8 cellular contexts compared by ENCODE assay signal in the genomic region with DNA sequence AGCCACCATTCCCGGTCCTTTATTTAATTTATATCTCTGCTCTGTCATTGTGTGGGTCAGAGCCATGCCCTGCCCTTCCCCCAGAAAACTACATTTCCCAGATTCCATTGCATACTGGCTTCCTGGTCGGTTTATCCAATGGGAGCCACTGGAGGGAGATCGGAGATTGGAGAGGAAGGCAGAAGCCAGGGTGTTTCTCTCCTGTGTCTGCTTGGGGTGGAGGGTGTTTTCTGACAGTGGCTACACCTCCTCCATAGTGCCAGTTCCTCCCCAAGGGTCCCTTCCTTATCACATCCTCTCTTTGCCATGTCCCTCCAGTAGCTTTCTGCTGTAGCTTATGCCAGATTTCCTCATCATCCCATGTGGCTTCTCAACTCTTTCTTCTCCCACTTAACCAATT. TPM values are rescaled to one million over a fixed set of nuclear protein-coding genes. Genes with fewer than 3 reads are reported as not detected.
DNase-seq lines count a peak whose midpoint lies in the region; ATAC-seq and TF ChIP-seq lines count a peak whose summit lies in the region.

No MANE protein-coding gene starts in this region.

- TF ChIP-seq EP300 in SK-N-SH (IDR thresholded peaks at IDR 0.05; ENCODE audit: borderline replicate concordance in 1 of 2, low read depth in 1 of 2, low read length in 1 of 2) = no peak

- peaks cover 0 to 11% (median 0%) of the 10 kb centered on the region in 11 experiments; a peak in 6 of 22 replicates for H4K20me1 ChIP-seq in BLaER1 treated with 17β-estradiol and CSF1 and Interleukin-3, amounts not matched to agents 10 nM and 100 nM
- H4K20me1 ChIP-seq in SK-N-SH (ENCODE audit: insufficient read depth) = no peaks in the 10 kb centered on the region

- peaks cover 9% of the 10 kb centered on the region for H3F3A ChIP-seq in SK-N-SH (replicated peaks; ENCODE audit: insufficient read depth)

- no peak overlapping the region for H3K9ac ChIP-seq in BLaER1 treated with 17β-estradiol and CSF1 and Interleukin-3, amounts not matched to agents 10 nM and 100 nM
- H3K9ac ChIP-seq in SK-N-SH = no peak overlapping the region

- 0% methylated on average over 3 of the region's 3 CpGs for WGBS in SK-N-SH (ENCODE audit: low lambda C conversion rate)

- no peaks in the 10 kb centered on the region for H3K9me3 ChIP-seq in BLaER1 treated with 17β-estradiol and CSF1 and Interleukin-3, amounts not matched to agents 10 nM and 100 nM (replicated peaks in 1 of 11)
- no peaks in the 10 kb centered on the region for H3K9me3 ChIP-seq in SK-N-SH

- peak overlapping the region in 7 of 11 experiments; percentile 15 to 44 (median 23); a peak in 6 of 22 replicates for H3K4me2 ChIP-seq in BLaER1 treated with 17β-estradiol and CSF1 and Interleukin-3, amounts not matched to agents 10 nM and 100 nM
- no peak overlapping the region for H3K4me2 ChIP-seq in SK-N-SH

- ATAC-seq in HG03025 (IDR thresholded peaks at IDR 0.05; ENCODE audit: low FRiP score, unreplicated experiment) (no peak), HG02678 (IDR thresholded peaks at IDR 0.05; ENCODE audit: unreplicated experiment) (no peak)

- H3K4me3 ChIP-seq in BLaER1 treated with 17β-estradiol and CSF1 and Interleukin-3, amounts not matched to agents 10 nM and 100 nM = no peak overlapping the region
- no peak overlapping the region for H3K4me3 ChIP-seq in SK-N-SH (ENCODE audit: low read depth in 2 of 2, low read length in 1 of 2)
- H3K4me3 ChIP-seq in foreskin fibroblast (ENCODE audit: low read depth in 1 of 2, low read length in 2 of 2) = no peak overlapping the region

- H3K27ac ChIP-seq in BLaER1 treated with 17β-estradiol and CSF1 and Interleukin-3, amounts not matched to agents 10 nM and 100 nM = no peak overlapping the region
- no peak overlapping the region for H3K27ac ChIP-seq in SK-N-SH (ENCODE audit: low read depth in 2 of 2, low read length in 1 of 2)

- H3K4me1 ChIP-seq in BLaER1 treated with 17β-estradiol and CSF1 and Interleukin-3, amounts not matched to agents 10 nM and 100 nM = peaks cover 0 to 16% (median 8%) of the 10 kb centered on the region in 10 experiments; a peak in 14 of 20 replicates
- H3K4me1 ChIP-seq in SK-N-SH (ENCODE audit: control insufficient read depth in 1 of 2, insufficient read depth in 2 of 2, low read depth in 1 of 2, low read length in 1 of 2) = peaks cover 0 to 10% of the 10 kb centered on the region in 2 experiments; a peak in 1 of 4 replicates

- CTCF ChIA-PET in SK-N-SH (lab: Yijun Ruan, JAX) = interaction anchor here (1.2 to 1.4 kb wide), 3 partner anchors 67 to 110 kb away, joined by 3 to 7 read pairs (median 4); no protein-coding TSS in a partner anchor

- DNase-seq in HT1080 (ENCODE audit: low read depth) (peak; percentile 51), SK-N-SH (peak; percentile 81), foreskin fibroblast (peak; percentile 38 to 76), stromal cell of bone marrow (ENCODE audit: low read depth) (peak; percentile 49), NCI-H128 (lab: John Stamatoyannopoulos, UW; ENCODE audit: unreplicated experiment) (no peak)

- no peaks in the 10 kb centered on the region for H3K9me2 ChIP-seq in SK-N-SH

- H3K27me3 ChIP-seq in BLaER1 treated with 17β-estradiol and CSF1 and Interleukin-3, amounts not matched to agents 10 nM and 100 nM = peaks cover 23 to 30% (median 27%) of the 10 kb centered on the region in 11 experiments
- no peaks in the 10 kb centered on the region for H3K27me3 ChIP-seq in SK-N-SH (ENCODE audit: insufficient read depth)

- no peak for TF ChIP-seq RAD21 in SK-N-SH (IDR thresholded peaks at IDR 0.05; ENCODE audit: low read length)

- TF ChIP-seq CTCF in SK-N-SH (IDR thresholded peaks at IDR 0.05) (no peak), foreskin fibroblast (IDR thresholded peaks at IDR 0.05; ENCODE audit: low read depth, low read length) (no peak)

- no peaks in the 10 kb centered on the region for H3K79me2 ChIP-seq in SK-N-SH (ENCODE audit: insufficient read depth)

- no peak overlapping the region for H2AFZ ChIP-seq in SK-N-SH (ENCODE audit: low read depth)

- POLR2A ChIA-PET in SK-N-SH (lab: Yijun Ruan, JAX) = no interaction called here

- no peaks in the 10 kb centered on the region for H3K36me3 ChIP-seq in BLaER1 treated with 17β-estradiol and CSF1 and Interleukin-3, amounts not matched to agents 10 nM and 100 nM
- no peaks in the 10 kb centered on the region for H3K36me3 ChIP-seq in SK-N-SH (replicated peaks in 1 of 2; ENCODE audit: control insufficient read depth in 1 of 2, insufficient read depth in 2 of 2, low read length in 1 of 2)

TF ChIP-seq in SK-N-SH, 30 proteins besides CTCF, POLR2A, EP300 and RAD21 (continues in another document):
- TF ChIP-seq EZH2phosphoT487 (IDR thresholded peaks at IDR 0.05; ENCODE audit: borderline replicate concordance, low read depth) (no peak), RXRA (IDR thresholded peaks at IDR 0.05; ENCODE audit: borderline replicate concordance, low read depth) (no peak), YY1 (IDR thresholded peaks at IDR 0.05; ENCODE audit: low read depth) (no peak), MEF2A (IDR thresholded peaks at IDR 0.05; ENCODE audit: borderline replicate concordance, low read depth) (no peak), GATA2 (CRISPR knock-in tag; IDR thresholded peaks at IDR 0.05) (peak; percentile 60; the same call in 1 of the 2 replicates), SIN3A (IDR thresholded peaks at IDR 0.05; ENCODE audit: borderline replicate concordance, low read depth, low read length) (no peak), CHD2 (IDR thresholded peaks at IDR 0.05; ENCODE audit: low read length, partially characterized antibody) (no peak), POLR2AphosphoS5 (IDR thresholded peaks at IDR 0.05; ENCODE audit: low read depth, low read length) (no peak), FOXJ3 (CRISPR knock-in tag; IDR thresholded peaks at IDR 0.05) (no peak), MXI1 (IDR thresholded peaks at IDR 0.05; ENCODE audit: low read depth, low read length) (no peak), NFIC (IDR thresholded peaks at IDR 0.05; ENCODE audit: borderline replicate concordance) (no peak), GABPA (IDR thresholded peaks at IDR 0.05; ENCODE audit: low read depth) (peak; percentile 68), SMC3 (IDR thresholded peaks at IDR 0.05; ENCODE audit: low read depth, low read length) (no peak), RCOR1 (IDR thresholded peaks at IDR 0.05; ENCODE audit: low read length) (no peak)
- TF ChIP-seq, protein P1, sequence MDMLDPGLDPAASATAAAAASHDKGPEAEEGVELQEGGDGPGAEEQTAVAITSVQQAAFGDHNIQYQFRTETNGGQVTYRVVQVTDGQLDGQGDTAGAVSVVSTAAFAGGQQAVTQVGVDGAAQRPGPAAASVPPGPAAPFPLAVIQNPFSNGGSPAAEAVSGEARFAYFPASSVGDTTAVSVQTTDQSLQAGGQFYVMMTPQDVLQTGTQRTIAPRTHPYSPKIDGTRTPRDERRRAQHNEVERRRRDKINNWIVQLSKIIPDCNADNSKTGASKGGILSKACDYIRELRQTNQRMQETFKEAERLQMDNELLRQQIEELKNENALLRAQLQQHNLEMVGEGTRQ (IDR thresholded peaks at IDR 0.05; ENCODE audit: borderline replicate concordance, low read depth, low read length) = no peak
- TF ChIP-seq, protein P2, sequence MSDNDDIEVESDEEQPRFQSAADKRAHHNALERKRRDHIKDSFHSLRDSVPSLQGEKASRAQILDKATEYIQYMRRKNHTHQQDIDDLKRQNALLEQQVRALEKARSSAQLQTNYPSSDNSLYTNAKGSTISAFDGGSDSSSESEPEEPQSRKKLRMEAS (IDR thresholded peaks at IDR 0.05; ENCODE audit: low read depth) = no peak
- TF ChIP-seq, protein P3, sequence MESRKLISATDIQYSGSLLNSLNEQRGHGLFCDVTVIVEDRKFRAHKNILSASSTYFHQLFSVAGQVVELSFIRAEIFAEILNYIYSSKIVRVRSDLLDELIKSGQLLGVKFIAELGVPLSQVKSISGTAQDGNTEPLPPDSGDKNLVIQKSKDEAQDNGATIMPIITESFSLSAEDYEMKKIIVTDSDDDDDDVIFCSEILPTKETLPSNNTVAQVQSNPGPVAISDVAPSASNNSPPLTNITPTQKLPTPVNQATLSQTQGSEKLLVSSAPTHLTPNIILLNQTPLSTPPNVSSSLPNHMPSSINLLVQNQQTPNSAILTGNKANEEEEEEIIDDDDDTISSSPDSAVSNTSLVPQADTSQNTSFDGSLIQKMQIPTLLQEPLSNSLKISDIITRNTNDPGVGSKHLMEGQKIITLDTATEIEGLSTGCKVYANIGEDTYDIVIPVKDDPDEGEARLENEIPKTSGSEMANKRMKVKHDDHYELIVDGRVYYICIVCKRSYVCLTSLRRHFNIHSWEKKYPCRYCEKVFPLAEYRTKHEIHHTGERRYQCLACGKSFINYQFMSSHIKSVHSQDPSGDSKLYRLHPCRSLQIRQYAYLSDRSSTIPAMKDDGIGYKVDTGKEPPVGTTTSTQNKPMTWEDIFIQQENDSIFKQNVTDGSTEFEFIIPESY (IDR thresholded peaks at IDR 0.05; ENCODE audit: borderline replicate concordance, low read depth) = no peak
- TF ChIP-seq, protein P4, sequence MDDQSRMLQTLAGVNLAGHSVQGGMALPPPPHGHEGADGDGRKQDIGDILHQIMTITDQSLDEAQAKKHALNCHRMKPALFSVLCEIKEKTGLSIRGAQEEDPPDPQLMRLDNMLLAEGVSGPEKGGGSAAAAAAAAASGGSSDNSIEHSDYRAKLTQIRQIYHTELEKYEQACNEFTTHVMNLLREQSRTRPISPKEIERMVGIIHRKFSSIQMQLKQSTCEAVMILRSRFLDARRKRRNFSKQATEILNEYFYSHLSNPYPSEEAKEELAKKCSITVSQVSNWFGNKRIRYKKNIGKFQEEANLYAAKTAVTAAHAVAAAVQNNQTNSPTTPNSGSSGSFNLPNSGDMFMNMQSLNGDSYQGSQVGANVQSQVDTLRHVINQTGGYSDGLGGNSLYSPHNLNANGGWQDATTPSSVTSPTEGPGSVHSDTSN (IDR thresholded peaks at IDR 0.05) = no peak
- TF ChIP-seq, protein P5, sequence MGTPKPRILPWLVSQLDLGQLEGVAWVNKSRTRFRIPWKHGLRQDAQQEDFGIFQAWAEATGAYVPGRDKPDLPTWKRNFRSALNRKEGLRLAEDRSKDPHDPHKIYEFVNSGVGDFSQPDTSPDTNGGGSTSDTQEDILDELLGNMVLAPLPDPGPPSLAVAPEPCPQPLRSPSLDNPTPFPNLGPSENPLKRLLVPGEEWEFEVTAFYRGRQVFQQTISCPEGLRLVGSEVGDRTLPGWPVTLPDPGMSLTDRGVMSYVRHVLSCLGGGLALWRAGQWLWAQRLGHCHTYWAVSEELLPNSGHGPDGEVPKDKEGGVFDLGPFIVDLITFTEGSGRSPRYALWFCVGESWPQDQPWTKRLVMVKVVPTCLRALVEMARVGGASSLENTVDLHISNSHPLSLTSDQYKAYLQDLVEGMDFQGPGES (IDR thresholded peaks at IDR 0.05; ENCODE audit: low read depth, low read length) = no peak

RNA-seq across cellular contexts. Expression of a gene that starts 19.0 kb away (rescaled TPM):
- not detected in 2 replicates for total RNA-seq in HT1080 (2014; rRNA removed; shearing (Covaris generic))
- polyA plus RNA-seq in HT1080 (2015; cell fraction: cytosol; rRNA removed) = 0.14 and 0.24 TPM in 2 replicates
- 0.07 TPM in 1 of 2 replicates, not detected in the other for polyA plus RNA-seq in HT1080 (2015; cell fraction: nucleus; rRNA removed)
- 8.2 and 10.7 TPM in 2 replicates for polyA plus RNA-seq in SK-N-SH (2012; rRNA removed)
- 4.2 and 7.2 TPM in 2 replicates for polyA plus RNA-seq in SK-N-SH (2012; cell fraction: cytosol; rRNA removed)
- polyA plus RNA-seq in SK-N-SH (2012; cell fraction: nucleus; rRNA removed) = 3.0 and 4.0 TPM in 2 replicates
